Comparison of ENCODE assay signal across 19 cellular contexts in the genomic region with DNA sequence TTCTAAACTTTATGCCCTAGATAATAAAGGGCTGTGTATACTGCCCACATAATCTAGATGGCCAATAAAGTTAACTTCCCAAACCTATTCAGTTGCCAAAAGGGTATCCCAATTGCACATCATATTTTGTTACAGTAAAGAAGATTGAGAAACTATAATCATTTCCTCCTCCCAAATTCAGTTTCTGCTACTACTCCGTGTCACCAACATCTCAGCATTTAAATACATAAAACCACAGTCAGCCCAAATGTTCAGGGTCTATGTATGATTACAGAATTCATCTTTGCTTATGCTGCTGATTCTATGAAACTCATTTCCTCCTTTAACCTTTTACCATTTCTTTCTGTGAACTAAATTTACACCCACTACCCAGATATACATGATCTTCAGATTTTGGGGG. TPM values are rescaled to one million over a fixed set of nuclear protein-coding genes. Genes with fewer than 3 reads are reported as not detected.
DNase-seq lines count a peak whose midpoint lies in the region; ATAC-seq lines count a peak whose summit lies in the region.
"Had no signal": no experiment of that assay in that cellular context is flagged by ENCODE, and none has a peak within 500 bp of the region (broad histone marks: within the 10 kb centered on the region; RNA-seq: fewer than 3 reads in every experiment).

No MANE protein-coding gene starts in this region.

- H3K36me3 Mint-ChIP-seq in activated naive CD4-positive, alpha-beta T cell treated with anti-CD3 and anti-CD28 coated beads, Interleukin-2, amount 50 U/mL, for 72 hours, result peaks cover 4 to 13% of the 10 kb centered on the region in 2 donors
- H3K36me3 Mint-ChIP-seq in activated naive CD4-positive, alpha-beta T cell treated with anti-CD3 and anti-CD28 coated beads, Interleukin-2, amount 10 ng/mL, durations not matched to agents 7 days and 5 days, result peaks cover 11% of the 10 kb centered on the region
- no peaks in the 10 kb centered on the region for H3K36me3 Mint-ChIP-seq in activated T-helper 17 cell treated with anti-CD3 and anti-CD28 coated beads, Interleukin-2, amount 50 U/mL, for 72 hours (ENCODE audit: low read depth)
- peaks cover 6% of the 10 kb centered on the region for H3K36me3 Mint-ChIP-seq in memory B cell
- peaks cover 5% of the 10 kb centered on the region for H3K36me3 Mint-ChIP-seq in activated CD4-positive, alpha-beta memory T cell treated with anti-CD3 and anti-CD28 coated beads for 36 hours

- POLR2A ChIA-PET in activated CD4-positive, alpha-beta memory T cell treated with anti-CD3 and anti-CD28 coated beads for 36 hours (lab: Charles Lee), result no interaction called here

- no peak overlapping the region for H3K4me3 Mint-ChIP-seq in activated naive CD4-positive, alpha-beta T cell treated with anti-CD3 and anti-CD28 coated beads, Interleukin-2, amount 10 ng/mL, durations not matched to agents 7 days and 5 days
- peak overlapping the region; percentile 21 for H3K4me3 Mint-ChIP-seq in activated T-helper 17 cell treated with anti-CD3 and anti-CD28 coated beads, Interleukin-2, amount 50 U/mL, for 72 hours
- H3K4me3 Mint-ChIP-seq in memory B cell, result no peak overlapping the region
- H3K4me3 Mint-ChIP-seq in activated CD4-positive, alpha-beta memory T cell treated with anti-CD3 and anti-CD28 coated beads for 36 hours, result no peak overlapping the region
- H3K4me3 Mint-ChIP-seq: CD4-positive, alpha-beta T cell had no signal

- H3K9me3 Mint-ChIP-seq in activated naive CD4-positive, alpha-beta T cell treated with anti-CD3 and anti-CD28 coated beads, Interleukin-2, amount 50 U/mL, for 72 hours, result no peaks in the 10 kb centered on the region
- no peaks in the 10 kb centered on the region for H3K9me3 Mint-ChIP-seq in activated naive CD4-positive, alpha-beta T cell treated with anti-CD3 and anti-CD28 coated beads, Interleukin-2, amount 10 ng/mL, durations not matched to agents 7 days and 5 days
- H3K9me3 Mint-ChIP-seq in activated T-helper 17 cell treated with anti-CD3 and anti-CD28 coated beads, Interleukin-2, amount 50 U/mL, for 72 hours, result no peaks in the 10 kb centered on the region
- H3K9me3 Mint-ChIP-seq in memory B cell, result no peaks in the 10 kb centered on the region
- H3K9me3 Mint-ChIP-seq in activated CD4-positive, alpha-beta memory T cell treated with anti-CD3 and anti-CD28 coated beads for 36 hours, result no peaks in the 10 kb centered on the region
- H3K9me3 Mint-ChIP-seq: CD4-positive, alpha-beta T cell had no signal

- H3K27me3 Mint-ChIP-seq in activated naive CD4-positive, alpha-beta T cell treated with anti-CD3 and anti-CD28 coated beads, Interleukin-2, amount 10 ng/mL, durations not matched to agents 7 days and 5 days, result no peaks in the 10 kb centered on the region
- H3K27me3 Mint-ChIP-seq in activated T-helper 17 cell treated with anti-CD3 and anti-CD28 coated beads, Interleukin-2, amount 50 U/mL, for 72 hours, result no peaks in the 10 kb centered on the region
- H3K27me3 Mint-ChIP-seq in memory B cell, result no peaks in the 10 kb centered on the region
- no peaks in the 10 kb centered on the region for H3K27me3 Mint-ChIP-seq in activated CD4-positive, alpha-beta memory T cell treated with anti-CD3 and anti-CD28 coated beads for 36 hours
- H3K27me3 Mint-ChIP-seq: CD4-positive, alpha-beta T cell had no signal

- peaks cover 9% of the 10 kb centered on the region for H3K4me1 Mint-ChIP-seq in activated naive CD4-positive, alpha-beta T cell treated with anti-CD3 and anti-CD28 coated beads, Interleukin-2, amount 10 ng/mL, durations not matched to agents 7 days and 5 days
- H3K4me1 Mint-ChIP-seq in activated T-helper 17 cell treated with anti-CD3 and anti-CD28 coated beads, Interleukin-2, amount 50 U/mL, for 72 hours, result peaks cover 10% of the 10 kb centered on the region
- H3K4me1 Mint-ChIP-seq in memory B cell, result peaks cover 10% of the 10 kb centered on the region
- H3K4me1 Mint-ChIP-seq in activated CD4-positive, alpha-beta memory T cell treated with anti-CD3 and anti-CD28 coated beads for 36 hours (ENCODE audit: low read depth), result peaks cover 18% of the 10 kb centered on the region

- intact Hi-C loops in activated CD4-positive, alpha-beta memory T cell treated with anti-CD3 and anti-CD28 coated beads for 36 hours (cut with micrococcal nuclease), result no loop called here

- ATAC-seq in activated naive CD4-positive, alpha-beta T cell treated with anti-CD3 and anti-CD28 coated beads, Interleukin-2, amount 50 U/mL, for 72 hours, result no peak
- no peak for ATAC-seq in activated T-helper 17 cell treated with anti-CD3 and anti-CD28 coated beads, Interleukin-2, amount 50 U/mL, for 72 hours (replicated peaks)
- ATAC-seq in memory B cell (ENCODE audit: low read depth), result no peak
- ATAC-seq in HG02970 (IDR thresholded peaks at IDR 0.05; ENCODE audit: low FRiP score, unreplicated experiment), result no peak
- ATAC-seq in HG02973 (IDR thresholded peaks at IDR 0.05; ENCODE audit: unreplicated experiment), result no peak
- ATAC-seq: HCT116 had no signal

- DNase-seq in activated naive CD4-positive, alpha-beta T cell treated with anti-CD3 and anti-CD28 coated beads, Interleukin-2, amount 50 U/mL, for 72 hours (ENCODE audit: low spot score in 2 of 2), result no peak
- no peak for DNase-seq in activated naive CD4-positive, alpha-beta T cell treated with anti-CD3 and anti-CD28 coated beads, Interleukin-2, amount 10 ng/mL, durations not matched to agents 7 days and 5 days
- no peak for DNase-seq in memory B cell (ENCODE audit: low spot score in 2 of 2)
- DNase-seq in activated CD4-positive, alpha-beta memory T cell treated with anti-CD3 and anti-CD28 coated beads for 36 hours, result no peak
- DNase-seq: BE2C; Caco-2; CD4-positive, alpha-beta T cell; Kasumi-1; MG63; NCI-H1417; NCI-H187; NCI-H446; NCI-H526; OCI-M1; SJCRH30 had no signal

- H3K27ac Mint-ChIP-seq in activated naive CD4-positive, alpha-beta T cell treated with anti-CD3 and anti-CD28 coated beads, Interleukin-2, amount 50 U/mL, for 72 hours, result peak overlapping the region; percentile 4 to 25
- no peak overlapping the region for H3K27ac Mint-ChIP-seq in activated naive CD4-positive, alpha-beta T cell treated with anti-CD3 and anti-CD28 coated beads, Interleukin-2, amount 10 ng/mL, durations not matched to agents 7 days and 5 days
- H3K27ac Mint-ChIP-seq in activated T-helper 17 cell treated with anti-CD3 and anti-CD28 coated beads, Interleukin-2, amount 50 U/mL, for 72 hours, result peak overlapping the region; percentile 9
- H3K27ac Mint-ChIP-seq in memory B cell, result peak overlapping the region; percentile 5
- no peak overlapping the region for H3K27ac Mint-ChIP-seq in activated CD4-positive, alpha-beta memory T cell treated with anti-CD3 and anti-CD28 coated beads for 36 hours
- H3K27ac Mint-ChIP-seq: CD4-positive, alpha-beta T cell had no signal

- CTCF ChIA-PET in activated naive CD4-positive, alpha-beta T cell treated with anti-CD3 and anti-CD28 coated beads, Interleukin-2, amount 10 ng/mL, durations not matched to agents 7 days and 5 days (lab: Charles Lee), result no interaction called here
- CTCF ChIA-PET in activated CD4-positive, alpha-beta memory T cell treated with anti-CD3 and anti-CD28 coated beads for 36 hours (lab: Charles Lee), result no interaction called here

RNA-seq across cellular contexts. Expression of a gene that starts 28.6 kb away (rescaled TPM):
- total RNA-seq in activated naive CD4-positive, alpha-beta T cell treated with anti-CD3 and anti-CD28 coated beads, Interleukin-2, amount 50 U/mL, for 72 hours, result 10 to 100 TPM in 1 of 2 donors, 1 to 10 TPM in 1; 7.6 to 11.3 TPM
- total RNA-seq in activated T-helper 17 cell treated with anti-CD3 and anti-CD28 coated beads, Interleukin-2, amount 50 U/mL, for 72 hours, result 1 to 10 TPM; 6.9 to 7.6 TPM
- 1 to 10 TPM; 4.4 to 5.4 TPM for total RNA-seq in activated CD4-positive, alpha-beta memory T cell treated with anti-CD3 and anti-CD28 coated beads for 36 hours

Comparison
In these comparisons a context has a peak if more than half of its experiments do, and no peak if none do; other contexts are left out.
1. H3K27ac Mint-ChIP-seq: peak in activated naive CD4-positive, alpha-beta T cell treated with anti-CD3 and anti-CD28 coated beads, Interleukin-2, amount 50 U/mL, for 72 hours (2 of 2), activated T-helper 17 cell treated with anti-CD3 and anti-CD28 coated beads, Interleukin-2, amount 50 U/mL, for 72 hours (single experiment) and memory B cell (single experiment); none in activated naive CD4-positive, alpha-beta T cell treated with anti-CD3 and anti-CD28 coated beads, Interleukin-2, amount 10 ng/mL, durations not matched to agents 7 days and 5 days (single experiment) and activated CD4-positive, alpha-beta memory T cell treated with anti-CD3 and anti-CD28 coated beads for 36 hours (single experiment).